In the genomic region with DNA sequence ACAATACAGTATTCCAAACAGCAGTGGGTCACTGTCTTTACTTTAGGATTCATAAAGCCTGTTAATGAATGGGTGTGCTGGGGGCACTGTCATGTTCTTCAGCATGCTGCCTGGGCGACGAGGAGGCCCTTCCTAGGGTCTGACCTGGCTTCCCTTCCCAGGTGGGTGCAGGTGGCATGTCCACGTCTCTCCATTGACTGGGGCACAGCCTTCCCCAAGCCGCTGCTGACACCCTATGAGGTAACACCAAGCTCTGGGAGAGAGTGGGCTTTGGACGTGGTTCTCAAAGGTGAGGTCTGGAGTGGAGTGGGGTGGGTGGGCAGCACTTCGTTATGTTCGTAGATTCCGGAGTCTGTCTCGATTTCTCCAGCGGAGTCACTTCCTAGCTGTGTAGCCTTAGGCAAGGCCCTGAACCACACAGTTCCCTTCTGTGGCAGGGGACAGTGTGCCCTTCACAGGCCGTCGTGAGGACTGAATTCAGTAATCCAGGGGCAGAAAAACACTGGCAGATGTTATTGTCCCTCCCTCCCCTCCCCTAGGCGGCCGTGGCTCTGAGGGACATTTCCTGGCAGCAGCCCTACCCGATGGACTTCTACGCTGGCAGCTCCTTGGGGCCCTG, we compare ENCODE assay signal across 8 cellular contexts. TPM values are rescaled to one million over a fixed set of nuclear protein-coding genes. Genes with fewer than 3 reads are reported as not detected.
DNase-seq lines count a peak whose midpoint lies in the region; ATAC-seq and TF ChIP-seq lines count a peak whose summit lies in the region.

No MANE protein-coding gene starts in this region.

- H3K27ac Mint-ChIP-seq in naive B cell = peak overlapping the region in 4 of 6 donors; percentile 54 to 98 (median 78)

- no peak for DNase-seq in AG04449 (ENCODE audit: low read depth, low spot score)
- DNase-seq in cardiac fibroblast (ENCODE audit: low read depth in 2 of 2) = no peak
- no peak for DNase-seq in naive B cell
- no peak for DNase-seq in activated CD4-positive, alpha-beta T cell treated with anti-CD3 and anti-CD28 coated beads, Interleukin-2, amount 50 U/mL, for 4 hours
- DNase-seq in activated gamma-delta T cell treated with Interleukin-2 at 50 U/mL for 16 hours = no peak

- H3K9me3 ChIP-seq in HUES64 (ENCODE audit: insufficient read depth, low read depth, low read length) = no peaks in the 10 kb centered on the region

- H3K4me1 ChIP-seq in HUES64 (ENCODE audit: insufficient read depth, low read length) = no peaks in the 10 kb centered on the region

- H3K4me3 ChIP-seq in AG04449 (ENCODE audit: low read depth, low read length) (peak overlapping the region; percentile 81), HUES64 (ENCODE audit: low read length) (peak overlapping the region; percentile 80), cardiac fibroblast (replicated peaks in 1 of 2; ENCODE audit: low read depth in 2 of 2, low read length in 2 of 2) (peak overlapping the region; percentile 78 to 82)

- H3K9me3 Mint-ChIP-seq in naive B cell = no peaks in the 10 kb centered on the region

- H3K27me3 Mint-ChIP-seq in naive B cell = no peaks in the 10 kb centered on the region

- H3K9ac ChIP-seq in HUES64 (ENCODE audit: low read depth, low read length) = 0 out of 2 replicates have a peak overlapping the region, but pooled peaks have one; percentile 51

- ATAC-seq in naive B cell (ENCODE audit: low read depth in 2 of 2) = no peak
- ATAC-seq in GM18517 (IDR thresholded peaks at IDR 0.05; ENCODE audit: unreplicated experiment) = no peak
- ATAC-seq in GM18502 (IDR thresholded peaks at IDR 0.05; ENCODE audit: poor library complexity, unreplicated experiment) = no peak

- no peak for TF ChIP-seq CTCF in AG04449 (IDR thresholded peaks at IDR 0.05; ENCODE audit: insufficient read depth, low read length, missing control alignments)
- no peak for TF ChIP-seq CTCF in cardiac fibroblast (IDR thresholded peaks at IDR 0.05; ENCODE audit: low read depth, low read length)

- CTCF ChIA-PET in AG04449 (lab: Yijun Ruan, JAX) = interaction anchor here (0.6 to 6.0 kb wide), 11 partner anchors 10 to 391 kb away, joined by 3 to 56 read pairs (median 3); partner anchors contain the start of genes DPH1, HIC1, RILP and RTN4RL1

- peak overlapping the region; percentile 47 to 97 (median 91) for H3K4me3 Mint-ChIP-seq in naive B cell

- 60% methylated on average over 16 of the region's 16 CpGs for WGBS in HUES64

- H3K4me1 Mint-ChIP-seq in naive B cell = peaks cover 13 to 23% (median 20%) of the 10 kb centered on the region in 3 donors

- H3K27me3 ChIP-seq in HUES64 (ENCODE audit: insufficient read depth, low read length) = no peaks in the 10 kb centered on the region

- H3K27ac ChIP-seq in HUES64 (ENCODE audit: low read depth, low read length) = no peak overlapping the region

- H3K36me3 Mint-ChIP-seq in naive B cell = peaks cover 5 to 7% of the 10 kb centered on the region in 2 donors

- POLR2A ChIA-PET in AG04449 (lab: Yijun Ruan, JAX) = interaction anchor here (1.0 kb wide), 1 partner anchor 8 kb away, joined by 4 read pairs; no protein-coding TSS in a partner anchor

- peaks cover 11% of the 10 kb centered on the region for H3K36me3 ChIP-seq in HUES64 (ENCODE audit: insufficient read depth, low read length)

RNA-seq across cellular contexts. Expression of gene OVCA2, which starts 0.8 kb away (rescaled TPM):
- polyA plus RNA-seq in HUES64 (2013, experiment 1 of 2) = 24.9 TPM
- 23.5 TPM for polyA plus RNA-seq in HUES64 (2013, experiment 2 of 2)
- polyA plus RNA-seq in naive B cell (ENCODE audit: low read depth in 6 of 6) = 10 to 100 TPM; 43.0 to 66.7 (median 58.3) TPM

RNA-seq across cellular contexts. Expression of gene DPH1, which starts 11.1 kb away (rescaled TPM):
- 16.1 TPM for polyA plus RNA-seq in HUES64 (2013, experiment 1 of 2)
- polyA plus RNA-seq in HUES64 (2013, experiment 2 of 2) = 17.9 TPM
- polyA plus RNA-seq in naive B cell (ENCODE audit: low read depth in 6 of 6) = 10 to 100 TPM; 22.7 to 37.7 (median 29.7) TPM

RNA-seq across cellular contexts. Expression of gene HIC1, which starts 13.9 kb away (rescaled TPM):
- 0.15 TPM for polyA plus RNA-seq in HUES64 (2013, experiment 1 of 2)
- 0.32 TPM for polyA plus RNA-seq in HUES64 (2013, experiment 2 of 2)
- under 1 TPM in 3 of 6 donors, not detected in 3; 0.08 to 0.35 (median 0.23) TPM for polyA plus RNA-seq in naive B cell (ENCODE audit: low read depth in 6 of 6)

RNA-seq across cellular contexts. Expression of gene RTN4RL1, which starts 15.9 kb away (rescaled TPM):
- 0.30 TPM for polyA plus RNA-seq in HUES64 (2013, experiment 1 of 2)
- polyA plus RNA-seq in HUES64 (2013, experiment 2 of 2) = 0.57 TPM
- not detected for polyA plus RNA-seq in naive B cell (ENCODE audit: low read depth in 6 of 6)
